In genomic region chr1:22188436-22188835, GRCh38 we compare ENCODE assay signal across 9 cellular contexts. TPM values are rescaled to one million over a fixed set of nuclear protein-coding genes. Genes with fewer than 3 reads are reported as not detected.
"Had no signal": no experiment of that assay in that cellular context is flagged by ENCODE, and none has a peak within 500 bp of the region (broad histone marks: within the 10 kb centered on the region; RNA-seq: fewer than 3 reads in every experiment).

No MANE protein-coding gene starts in this region.

- H3K4me3 Mint-ChIP-seq: HFFc6, IgD-negative memory B cell had no signal

- H3K27ac ChIP-seq: GM23248, HL-60 had no signal

- ATAC-seq: HCT116, HepG2 had no signal

- H3K36me3 ChIP-seq: HAP-1 had no signal

- H3K27ac Mint-ChIP-seq: HFFc6, IgD-negative memory B cell had no signal

- H3K9ac ChIP-seq: GM23248 had no signal

- H3K4me3 ChIP-seq: GM23248, HAP-1 had no signal

- H3K9me3 ChIP-seq: HAP-1 had no signal

- H3K4me1 ChIP-seq: HAP-1 had no signal

- H2AFZ ChIP-seq: GM23248 had no signal

- DNase-seq: GM23248, GOT3, H7, HFFc6 had no signal

- H3K9me3 Mint-ChIP-seq: HFFc6, IgD-negative memory B cell had no signal

RNA-seq across cellular contexts. Expression of gene WNT4, which starts 45.5 kb away (rescaled TPM):
- total RNA-seq: HepG2, HFFc6 had no signal
- polyA plus RNA-seq: HepG2, IgD-negative memory B cell had no signal
